14 cellular contexts compared by ENCODE assay signal in genomic region chr1:235855811-235856429, GRCh38. TPM values are rescaled to one million over a fixed set of nuclear protein-coding genes. Genes with fewer than 3 reads are reported as not detected.
A peak's percentile ranks its signal among the peaks of the same experiment; 100 is the strongest.
DNase-seq lines count a peak whose midpoint lies in the region; ATAC-seq and TF ChIP-seq lines count a peak whose summit lies in the region.
"Had no signal": no experiment of that assay in that cellular context is flagged by ENCODE, and none has a peak within 500 bp of the region (broad histone marks: within the 10 kb centered on the region; RNA-seq: fewer than 3 reads in every experiment).

No MANE protein-coding gene starts in this region.

- H3K36me3 Mint-ChIP-seq in natural killer cell treated with Interleukin-12 subunit alpha and Interleukin-12 subunit beta and Interleukin-15 and Interleukin-18, amount 100 ng/mL, for 72 hours, result peaks cover 6% of the 10 kb centered on the region

- H3K4me3 ChIP-seq in HL-60 (replicated peaks; ENCODE audit: insufficient read depth, low read length), result no peak overlapping the region
- H3K4me3 ChIP-seq: gastroesophageal sphincter had no signal

- no peak for DNase-seq in HL-60 (ENCODE audit: low read depth in 1 of 2, low spot score in 1 of 2)
- DNase-seq in natural killer cell treated with Interleukin-12 subunit alpha and Interleukin-12 subunit beta and Interleukin-15 and Interleukin-18, amount 100 ng/mL, for 72 hours (ENCODE audit: low spot score), result no peak
- DNase-seq in UCSD-AML1 (lab: John Stamatoyannopoulos, UW; ENCODE audit: unreplicated experiment), result no peak
- DNase-seq in GF-D8 (lab: John Stamatoyannopoulos, UW), result no peak
- DNase-seq in NCI-H69 (lab: John Stamatoyannopoulos, UW), result no peak
- DNase-seq: activated naive CD4-positive, alpha-beta T cell treated with anti-CD3 and anti-CD28 coated beads, Interleukin-2, amount 10 ng/mL, durations not matched to agents 7 days and 5 days; NCI-H510A treated with DMSO at 0.1 percent for 48 hours; nucleus accumbens; SHP77 treated with DMSO at 0.1 percent for 48 hours; stimulated activated CD4-positive, alpha-beta T cell treated with anti-CD3 and anti-CD28 coated beads, Interleukin-15, amount 100 ng/mL, for 24 hours; WERI-Rb-1 had no signal

- ATAC-seq in GM18519 (IDR thresholded peaks at IDR 0.05; ENCODE audit: low FRiP score, unreplicated experiment) (peak; percentile 48), GM21529 (IDR thresholded peaks at IDR 0.05; ENCODE audit: unreplicated experiment) (peak; percentile 80)
- peak in 1 of 2 donors; percentile 51 for ATAC-seq in natural killer cell treated with Interleukin-12 subunit alpha and Interleukin-12 subunit beta and Interleukin-15 and Interleukin-18, amount 100 ng/mL, for 72 hours
- ATAC-seq: gastroesophageal sphincter had no signal

- peaks cover 30 to 42% of the 10 kb centered on the region in 2 donors for H3K4me1 Mint-ChIP-seq in natural killer cell treated with Interleukin-12 subunit alpha and Interleukin-12 subunit beta and Interleukin-15 and Interleukin-18, amount 100 ng/mL, for 72 hours (ENCODE audit: low read depth in 2 of 2)

- H3K4me3 Mint-ChIP-seq in natural killer cell treated with Interleukin-12 subunit alpha and Interleukin-12 subunit beta and Interleukin-15 and Interleukin-18, amount 100 ng/mL, for 72 hours, result peak overlapping the region; percentile 50
- H3K4me3 Mint-ChIP-seq: activated naive CD4-positive, alpha-beta T cell treated with anti-CD3 and anti-CD28 coated beads, Interleukin-2, amount 10 ng/mL, durations not matched to agents 7 days and 5 days had no signal

- H3K27me3 ChIP-seq in HL-60 (ENCODE audit: insufficient read depth, poor library complexity, severe bottlenecking), result no peaks in the 10 kb centered on the region
- H3K27me3 ChIP-seq: gastroesophageal sphincter had no signal

- H3K27me3 Mint-ChIP-seq in natural killer cell treated with Interleukin-12 subunit alpha and Interleukin-12 subunit beta and Interleukin-15 and Interleukin-18, amount 100 ng/mL, for 72 hours, result no peaks in the 10 kb centered on the region
- H3K27me3 Mint-ChIP-seq: activated naive CD4-positive, alpha-beta T cell treated with anti-CD3 and anti-CD28 coated beads, Interleukin-2, amount 10 ng/mL, durations not matched to agents 7 days and 5 days had no signal

- peak overlapping the region; percentile 32 for H3K27ac ChIP-seq in HL-60 (replicated peaks)
- H3K27ac ChIP-seq: gastroesophageal sphincter, WERI-Rb-1 had no signal

- H3K27ac Mint-ChIP-seq in natural killer cell treated with Interleukin-12 subunit alpha and Interleukin-12 subunit beta and Interleukin-15 and Interleukin-18, amount 100 ng/mL, for 72 hours, result peak overlapping the region in 1 of 2 donors; percentile 4
- H3K27ac Mint-ChIP-seq: activated naive CD4-positive, alpha-beta T cell treated with anti-CD3 and anti-CD28 coated beads, Interleukin-2, amount 10 ng/mL, durations not matched to agents 7 days and 5 days had no signal

- H3K9me3 Mint-ChIP-seq in natural killer cell treated with Interleukin-12 subunit alpha and Interleukin-12 subunit beta and Interleukin-15 and Interleukin-18, amount 100 ng/mL, for 72 hours, result peaks cover 3% of the 10 kb centered on the region
- H3K9me3 Mint-ChIP-seq: activated naive CD4-positive, alpha-beta T cell treated with anti-CD3 and anti-CD28 coated beads, Interleukin-2, amount 10 ng/mL, durations not matched to agents 7 days and 5 days had no signal

- TF ChIP-seq CTCF in HL-60 (IDR thresholded peaks at IDR 0.05; ENCODE audit: insufficient read depth, low read length), result no peak

RNA-seq across cellular contexts. Expression of gene LYST, which starts 10.8 kb away (rescaled TPM):
- 10 to 100 TPM; 68.8 to 91.2 TPM for total RNA-seq in natural killer cell treated with Interleukin-12 subunit alpha and Interleukin-12 subunit beta and Interleukin-15 and Interleukin-18, amount 100 ng/mL, for 72 hours
